In genomic region chr4:7803992-7804758, GRCh38 we compare ENCODE assay signal across 8 cellular contexts.
DNase-seq lines count a peak whose midpoint lies in the region; ATAC-seq and TF ChIP-seq lines count a peak whose summit lies in the region.

No MANE protein-coding gene starts in this region.

- H3K27me3 ChIP-seq in GM06990 (replicated peaks; ENCODE audit: control insufficient read depth, insufficient read depth, low read length) (peaks cover 1% of the 10 kb centered on the region; the same call in 1 of the 2 replicates), Panc1 (ENCODE audit: control insufficient read depth, insufficient read depth, low read length) (no peaks in the 10 kb centered on the region), stomach smooth muscle (ENCODE audit: control insufficient read depth in 1 of 2, insufficient read depth in 2 of 2, low read length in 2 of 2) (no peaks in the 10 kb centered on the region)

- CTCF ChIA-PET in Panc1 (lab: Charles Lee), result interaction anchor here (1.0 kb wide), 1 partner anchor 26 kb away, joined by 4 read pairs; no protein-coding TSS in a partner anchor

- BruUV-seq in Panc1 (replicated peaks; lab: Mats Ljungman, UMichigan), result no TSS peak

- intact Hi-C loops in Panc1 (cut with micrococcal nuclease; ENCODE audit: unreplicated experiment), result loop anchor here (2.0 kb wide), 1 partner anchor 183 kb away; no protein-coding TSS in a partner anchor
- intact Hi-C loops in activated T-helper 1 cell treated with anti-CD3 and anti-CD28 coated beads, Interleukin-12 subunit alpha, Interleukin-12 subunit beta, Interleukin-2, Interleukin-4 antibody, amounts not matched to agents 30 ng/mL and 10 ng/mL and 1 ng/mL, durations not matched to agents 14 hours and 24 hours and 36 hours (cut with micrococcal nuclease), result loop anchor here (1.0 to 5.0 kb wide), 4 partner anchors 40 to 612 kb away; partner anchors contain the start of gene SORCS2

- TF ChIP-seq CTCF in GM06990 (IDR thresholded peaks at IDR 0.05; ENCODE audit: insufficient read depth, low read length, poor library complexity, severe bottlenecking) (peak; percentile 95), Panc1 (IDR thresholded peaks at IDR 0.05) (peak; percentile 91), neural crest cell (conservative IDR thresholded peaks at IDR 0.05) (peak; percentile 91)

- H3K9me3 Mint-ChIP-seq in activated T-helper 1 cell treated with anti-CD3 and anti-CD28 coated beads, Interleukin-12 subunit alpha, Interleukin-12 subunit beta, Interleukin-2, Interleukin-4 antibody, amounts not matched to agents 30 ng/mL and 10 ng/mL and 1 ng/mL, durations not matched to agents 14 hours and 24 hours and 36 hours, result no peaks in the 10 kb centered on the region
- H3K9me3 Mint-ChIP-seq in neural crest cell, result no peaks in the 10 kb centered on the region

- H3K36me3 ChIP-seq in GM06990 (ENCODE audit: control insufficient read depth, insufficient read depth, low read length) (no peaks in the 10 kb centered on the region), Panc1 (ENCODE audit: control insufficient read depth, insufficient read depth, low read length) (peaks cover 16% of the 10 kb centered on the region), stomach smooth muscle (ENCODE audit: control insufficient read depth in 2 of 2, insufficient read depth in 2 of 2, low read length in 2 of 2) (peaks cover 22 to 28% of the 10 kb centered on the region in 2 donors)

- no peaks in the 10 kb centered on the region for H3K9me3 ChIP-seq in Panc1 (ENCODE audit: control insufficient read depth, insufficient read depth, low read depth, low read length)
- H3K9me3 ChIP-seq in stomach smooth muscle (ENCODE audit: control insufficient read depth in 2 of 2, low read length in 2 of 2), result no peaks in the 10 kb centered on the region

- no peak overlapping the region for H3K9ac ChIP-seq in stomach smooth muscle (ENCODE audit: low read length in 2 of 2)

- DNase-seq in GM06990 (ENCODE audit: extremely low read depth, insufficient read length) (peak; percentile 45), HPDE6-E6E7 (ENCODE audit: extremely low spot score) (peak; percentile 68), Panc1 (ENCODE audit: low read depth, low spot score) (peak; percentile 59), fibroblast of the conjunctiva (ENCODE audit: low read depth) (peak; percentile 74), neural crest cell (ENCODE audit: low read depth, low spot score) (peak; percentile 94)
- DNase-seq in activated T-helper 1 cell treated with anti-CD3 and anti-CD28 coated beads, Interleukin-12 subunit alpha, Interleukin-12 subunit beta, Interleukin-2, Interleukin-4 antibody, amounts not matched to agents 30 ng/mL and 10 ng/mL and 1 ng/mL, durations not matched to agents 14 hours and 24 hours and 36 hours (ENCODE audit: low spot score), result peak; percentile 65

- H3K4me3 Mint-ChIP-seq in activated T-helper 1 cell treated with anti-CD3 and anti-CD28 coated beads, Interleukin-12 subunit alpha, Interleukin-12 subunit beta, Interleukin-2, Interleukin-4 antibody, amounts not matched to agents 30 ng/mL and 10 ng/mL and 1 ng/mL, durations not matched to agents 14 hours and 24 hours and 36 hours, result no peak overlapping the region
- no peak overlapping the region for H3K4me3 Mint-ChIP-seq in neural crest cell

- POLR2A ChIA-PET in Panc1 (lab: Charles Lee), result no interaction called here

- H3K27ac ChIP-seq in Panc1 (ENCODE audit: low read length) (peak overlapping the region; percentile 96), stomach smooth muscle (ENCODE audit: low read length) (peak overlapping the region; percentile 90)

- in situ Hi-C loops in Panc1 (cut with HindIII; ENCODE audit: low pct_unique_long_range_greater_than_20kb, low sequenced_read_pairs), result no loop called here

- 0 out of 2 replicates have a peak, but pooled peaks have one; percentile 46 for ATAC-seq in Panc1
- ATAC-seq in GM18870 (IDR thresholded peaks at IDR 0.05; ENCODE audit: unreplicated experiment), result no peak

- peaks cover 11% of the 10 kb centered on the region for H3K4me1 Mint-ChIP-seq in activated T-helper 1 cell treated with anti-CD3 and anti-CD28 coated beads, Interleukin-12 subunit alpha, Interleukin-12 subunit beta, Interleukin-2, Interleukin-4 antibody, amounts not matched to agents 30 ng/mL and 10 ng/mL and 1 ng/mL, durations not matched to agents 14 hours and 24 hours and 36 hours (ENCODE audit: low read depth)
- peaks cover 51% of the 10 kb centered on the region for H3K4me1 Mint-ChIP-seq in neural crest cell

- H3K4me1 ChIP-seq in Panc1 (ENCODE audit: control insufficient read depth, insufficient read depth, low read length) (peaks cover 59% of the 10 kb centered on the region), stomach smooth muscle (ENCODE audit: control insufficient read depth, insufficient read depth, low read length) (peaks cover 38% of the 10 kb centered on the region)

- H3K27me3 Mint-ChIP-seq in activated T-helper 1 cell treated with anti-CD3 and anti-CD28 coated beads, Interleukin-12 subunit alpha, Interleukin-12 subunit beta, Interleukin-2, Interleukin-4 antibody, amounts not matched to agents 30 ng/mL and 10 ng/mL and 1 ng/mL, durations not matched to agents 14 hours and 24 hours and 36 hours (ENCODE audit: insufficient read depth), result no peaks in the 10 kb centered on the region
- no peaks in the 10 kb centered on the region for H3K27me3 Mint-ChIP-seq in neural crest cell (ENCODE audit: low read depth)

- H3K36me3 Mint-ChIP-seq in activated T-helper 1 cell treated with anti-CD3 and anti-CD28 coated beads, Interleukin-12 subunit alpha, Interleukin-12 subunit beta, Interleukin-2, Interleukin-4 antibody, amounts not matched to agents 30 ng/mL and 10 ng/mL and 1 ng/mL, durations not matched to agents 14 hours and 24 hours and 36 hours (ENCODE audit: low read depth), result peaks cover 17% of the 10 kb centered on the region
- peaks cover 8% of the 10 kb centered on the region for H3K36me3 Mint-ChIP-seq in neural crest cell (ENCODE audit: low read depth)

- no peak overlapping the region for H3K4me3 ChIP-seq in GM06990 (replicated peaks; ENCODE audit: low read depth, low read length)
- no peak overlapping the region for H3K4me3 ChIP-seq in Panc1 (ENCODE audit: low read depth in 2 of 2, low read length in 2 of 2)
- H3K4me3 ChIP-seq in stomach smooth muscle (ENCODE audit: low read length in 2 of 2), result no peak overlapping the region

- no peak overlapping the region for H3K27ac Mint-ChIP-seq in activated T-helper 1 cell treated with anti-CD3 and anti-CD28 coated beads, Interleukin-12 subunit alpha, Interleukin-12 subunit beta, Interleukin-2, Interleukin-4 antibody, amounts not matched to agents 30 ng/mL and 10 ng/mL and 1 ng/mL, durations not matched to agents 14 hours and 24 hours and 36 hours
- H3K27ac Mint-ChIP-seq in neural crest cell (ENCODE audit: unreplicated experiment), result no peak overlapping the region
